21 cellular contexts compared by ENCODE assay signal in genomic region chr12:82758743-82759142, GRCh38.
DNase-seq lines count a peak whose midpoint lies in the region; TF ChIP-seq lines count a peak whose summit lies in the region.
"Had no signal": no experiment of that assay in that cellular context is flagged by ENCODE, and none has a peak within 500 bp of the region (broad histone marks: within the 10 kb centered on the region; RNA-seq: fewer than 3 reads in every experiment).

No MANE protein-coding gene starts in this region.

- H3K79me2 ChIP-seq in neural cell (replicated peaks; ENCODE audit: insufficient read depth, low read length), result no peaks in the 10 kb centered on the region

- intact Hi-C loops in transverse colon (cut with DNase I; ENCODE audit: low total_unique reads), result no loop called here

- peak; percentile 79 for TF ChIP-seq RAD21 in neural cell (conservative IDR thresholded peaks at IDR 0.05)

- no peaks in the 10 kb centered on the region for H3K9me3 Mint-ChIP-seq in brain
- H3K9me3 Mint-ChIP-seq: activated CD8-positive, alpha-beta T cell treated with anti-CD3 and anti-CD28 coated beads for 36 hours; activated naive CD8-positive, alpha-beta T cell treated with anti-CD3 and anti-CD28 coated beads for 36 hours; activated T-cell treated with anti-CD3 and anti-CD28 coated beads, Interleukin-2, amount 50 U/mL, for 72 hours; stimulated activated naive CD8-positive, alpha-beta T cell treated with anti-CD3 and anti-CD28 coated beads, Interleukin-15, Interleukin-2, amounts not matched to agents 100 ng/mL and 50 ng/mL, for 24 hours had no signal

- H3K27me3 ChIP-seq in neural cell (ENCODE audit: insufficient read depth, low read depth, low read length), result no peaks in the 10 kb centered on the region
- H3K27me3 ChIP-seq in transverse colon, result no peaks in the 10 kb centered on the region
- H3K27me3 ChIP-seq: cardiac muscle cell, right atrium auricular region, vagina had no signal

- no peak overlapping the region for H3K9ac ChIP-seq in neural cell (ENCODE audit: low read length)

- H3F3A ChIP-seq in neural cell (ENCODE audit: insufficient read depth, low read length, poor library complexity, severe bottlenecking), result peaks cover 5% of the 10 kb centered on the region

- no peaks in the 10 kb centered on the region for H3K36me3 ChIP-seq in neural cell (ENCODE audit: insufficient read depth, low read length)
- no peaks in the 10 kb centered on the region for H3K36me3 ChIP-seq in transverse colon
- H3K36me3 ChIP-seq: cardiac muscle cell, right atrium auricular region, vagina had no signal

- H3K27ac ChIP-seq in neural cell (ENCODE audit: low read length), result no peak overlapping the region
- no peak overlapping the region for H3K27ac ChIP-seq in transverse colon
- H3K27ac ChIP-seq: cardiac muscle cell, right atrium auricular region, vagina had no signal

- H3K9me3 ChIP-seq in neural cell (ENCODE audit: low read length), result no peaks in the 10 kb centered on the region
- no peaks in the 10 kb centered on the region for H3K9me3 ChIP-seq in transverse colon
- H3K9me3 ChIP-seq: right atrium auricular region, vagina had no signal

- no peaks in the 10 kb centered on the region for H3K27me3 Mint-ChIP-seq in brain
- H3K27me3 Mint-ChIP-seq: activated CD8-positive, alpha-beta T cell treated with anti-CD3 and anti-CD28 coated beads for 36 hours; activated naive CD8-positive, alpha-beta T cell treated with anti-CD3 and anti-CD28 coated beads for 36 hours; stimulated activated naive CD8-positive, alpha-beta T cell treated with anti-CD3 and anti-CD28 coated beads, Interleukin-15, Interleukin-2, amounts not matched to agents 100 ng/mL and 50 ng/mL, for 24 hours had no signal

- H3K4me1 Mint-ChIP-seq in brain, result peaks cover 74% of the 10 kb centered on the region
- H3K4me1 Mint-ChIP-seq: activated naive CD8-positive, alpha-beta T cell treated with anti-CD3 and anti-CD28 coated beads for 36 hours had no signal

- TF ChIP-seq POLR2A in transverse colon (IDR thresholded peaks at IDR 0.05), result no peak

- DNase-seq in Ammon's horn (ENCODE audit: low spot score) (peak; percentile 40), NCI-H1105 treated with DMSO at 0.1 percent for 48 hours (lab: John Stamatoyannopoulos, UW) (peak; percentile 53), middle frontal gyrus (ENCODE audit: extremely low spot score, low spot score) (no peak), transverse colon (no peak), HT-29 (ENCODE audit: low spot score) (no peak)
- no peak for DNase-seq in activated naive CD4-positive, alpha-beta T cell (lab: John Stamatoyannopoulos, UW)
- DNase-seq: activated CD8-positive, alpha-beta T cell treated with anti-CD3 and anti-CD28 coated beads for 36 hours; activated naive CD8-positive, alpha-beta T cell treated with anti-CD3 and anti-CD28 coated beads for 36 hours; activated T-cell treated with anti-CD3 and anti-CD28 coated beads, Interleukin-2, amount 50 U/mL, for 72 hours; COR-L47; kidney glomerular epithelial cell; mesenchymal stem cell; NCI-H2107; T-helper 1 cell had no signal

- H3K9me2 ChIP-seq in neural cell (ENCODE audit: insufficient read depth, low read length), result no peaks in the 10 kb centered on the region

- no peaks in the 10 kb centered on the region for H4K20me1 ChIP-seq in neural cell (ENCODE audit: insufficient read depth)

- in situ Hi-C loops in transverse colon (cut with MboI; ENCODE audit: low pct_ligation_motif_present in 1 of 4, low pct_unique_long_range_greater_than_20kb in 1 of 4, low sequenced_read_pairs in 3 of 4), result no loop called here

- WGBS in transverse colon (ENCODE audit: low coverage in 1 of 2), 2 donors, result 64 to 80% methylated on average over 3 of the region's 3 CpGs

- TF ChIP-seq EP300 in neural cell (conservative IDR thresholded peaks at IDR 0.05; ENCODE audit: poor library complexity, severe bottlenecking) (peak; percentile 19), transverse colon (IDR thresholded peaks at IDR 0.05; ENCODE audit: low read depth) (no peak)

- H3K4me3 ChIP-seq in neural cell (ENCODE audit: low read length), result no peak overlapping the region
- H3K4me3 ChIP-seq in transverse colon, result no peak overlapping the region
- H3K4me3 ChIP-seq: cardiac muscle cell, GM12878, right atrium auricular region, vagina had no signal

- peaks cover 21% of the 10 kb centered on the region for H3K36me3 Mint-ChIP-seq in brain
- H3K36me3 Mint-ChIP-seq: activated naive CD8-positive, alpha-beta T cell treated with anti-CD3 and anti-CD28 coated beads for 36 hours had no signal

- no peak overlapping the region for H3K4me3 Mint-ChIP-seq in brain
- H3K4me3 Mint-ChIP-seq: activated CD8-positive, alpha-beta T cell treated with anti-CD3 and anti-CD28 coated beads for 36 hours; activated naive CD8-positive, alpha-beta T cell treated with anti-CD3 and anti-CD28 coated beads for 36 hours; activated T-cell treated with anti-CD3 and anti-CD28 coated beads, Interleukin-2, amount 50 U/mL, for 72 hours; stimulated activated naive CD8-positive, alpha-beta T cell treated with anti-CD3 and anti-CD28 coated beads, Interleukin-15, Interleukin-2, amounts not matched to agents 100 ng/mL and 50 ng/mL, for 24 hours had no signal

- peak overlapping the region; percentile 29 for H3K4me2 ChIP-seq in neural cell (ENCODE audit: low read length)

- H3K4me1 ChIP-seq in transverse colon, result peaks cover 0 to 12% (median 0%) of the 10 kb centered on the region in 4 donors

- no peak overlapping the region for H2AFZ ChIP-seq in neural cell (ENCODE audit: low read depth, low read length)

- TF ChIP-seq CTCF in brain (conservative IDR thresholded peaks at IDR 0.05), result peak; percentile 36 to 61
- TF ChIP-seq CTCF in neural cell (IDR thresholded peaks at IDR 0.05; ENCODE audit: poor library complexity, severe bottlenecking), result peak; percentile 73
- TF ChIP-seq CTCF in transverse colon (IDR thresholded peaks at IDR 0.05), result no peak

- peak overlapping the region in 1 of 5 experiments; percentile 5 for H3K27ac Mint-ChIP-seq in brain
- H3K27ac Mint-ChIP-seq: activated CD8-positive, alpha-beta T cell treated with anti-CD3 and anti-CD28 coated beads for 36 hours; activated naive CD8-positive, alpha-beta T cell treated with anti-CD3 and anti-CD28 coated beads for 36 hours; activated T-cell treated with anti-CD3 and anti-CD28 coated beads, Interleukin-2, amount 50 U/mL, for 72 hours; stimulated activated naive CD8-positive, alpha-beta T cell treated with anti-CD3 and anti-CD28 coated beads, Interleukin-15, Interleukin-2, amounts not matched to agents 100 ng/mL and 50 ng/mL, for 24 hours had no signal

TF ChIP-seq in neural cell, 6 proteins besides CTCF, POLR2A, EP300 and RAD21:
- TF ChIP-seq TAF1 (IDR thresholded peaks at IDR 0.05; ENCODE audit: low read depth), result no peak
- TF ChIP-seq SMC3 (conservative IDR thresholded peaks at IDR 0.05; ENCODE audit: poor library complexity), result peak; percentile 67

Comparison
In these comparisons a context has a peak if more than half of its experiments do, and no peak if none do; other contexts are left out.
1. DNase-seq: peak in Ammon's horn (single experiment) and NCI-H1105 treated with DMSO at 0.1 percent for 48 hours (single experiment); none in activated naive CD4-positive, alpha-beta T cell (0 of 4), middle frontal gyrus (single experiment), transverse colon (single experiment) and HT-29 (single experiment).
2. CTCF ChIP-seq: peak in brain (2 of 2) and neural cell (single experiment); none in transverse colon (0 of 5).